In the genomic region with DNA sequence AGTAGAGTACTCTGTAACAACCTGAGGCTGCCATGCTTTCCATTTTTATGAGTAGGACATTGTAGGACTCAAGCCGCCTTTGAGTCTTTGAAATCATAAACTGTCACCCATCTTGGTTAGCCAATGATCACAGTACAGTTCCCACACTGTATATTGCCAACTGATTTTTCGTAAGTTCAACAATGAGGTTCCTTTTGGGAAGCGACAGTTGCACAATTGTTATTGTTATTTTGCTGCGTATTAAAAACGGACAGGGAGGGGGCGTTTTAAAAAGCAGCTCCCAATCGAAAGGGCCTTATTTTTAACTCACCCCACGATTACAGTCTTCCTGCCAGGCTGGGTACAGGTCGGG, we compare ENCODE assay signal across 1 cellular context.
TF ChIP-seq lines count a peak whose summit lies in the region.

No MANE protein-coding gene starts in this region.

TF ChIP-seq in HEK293T, 16 proteins besides CTCF, POLR2A, EP300 and RAD21 (continued from another document):
- TF ChIP-seq HDGF (IDR thresholded peaks at IDR 0.05; ENCODE audit: borderline replicate concordance), result no peak
- TF ChIP-seq LEF1 (IDR thresholded peaks at IDR 0.05; ENCODE audit: borderline replicate concordance), result no peak
